In genomic region chr5:179210478-179210877, GRCh38 we compare ENCODE assay signal across 22 cellular contexts.
DNase-seq lines count a peak whose midpoint lies in the region; ATAC-seq and TF ChIP-seq lines count a peak whose summit lies in the region.
"Had no signal": no experiment of that assay in that cellular context is flagged by ENCODE, and none has a peak within 500 bp of the region (broad histone marks: within the 10 kb centered on the region; RNA-seq: fewer than 3 reads in every experiment).

No MANE protein-coding gene starts in this region.

- CTCF ChIA-PET in WTC11 (lab: Charles Lee): interaction anchor here (0.5 kb wide), 1 partner anchor 648 kb away, joined by 3 read pairs; no protein-coding TSS in a partner anchor

- H3K9me3 ChIP-seq in adipocyte (ENCODE audit: control insufficient read depth, low read length): no peaks in the 10 kb centered on the region
- H3K9me3 ChIP-seq in neuronal stem cell (replicated peaks in 1 of 2; ENCODE audit: control insufficient read depth in 2 of 2, insufficient read depth in 1 of 2, low read depth in 1 of 2, low read length in 2 of 2): no peaks in the 10 kb centered on the region
- H3K9me3 ChIP-seq: BE2C; BLaER1 treated with 17β-estradiol and CSF1 and Interleukin-3, amounts not matched to agents 10 nM and 100 nM had no signal

- H3K27me3 Mint-ChIP-seq in WTC11 (ENCODE audit: low read depth): no peaks in the 10 kb centered on the region
- H3K27me3 Mint-ChIP-seq: CD4-positive, alpha-beta T cell had no signal

- no peaks in the 10 kb centered on the region for H3K9me3 Mint-ChIP-seq in WTC11
- H3K9me3 Mint-ChIP-seq: CD4-positive, alpha-beta T cell; CD8-positive, alpha-beta memory T cell; GM23338; H9 had no signal

- no peaks in the 10 kb centered on the region for H3K79me1 ChIP-seq in neuronal stem cell (ENCODE audit: low read depth, low read length)

- intact Hi-C loops in Right ventricle myocardium superior (cut with DNase I): no loop called here
- intact Hi-C loops in left cardiac atrium (cut with DNase I): no loop called here

- H2AK5ac ChIP-seq in neuronal stem cell (ENCODE audit: low read depth, low read length): peak overlapping the region; percentile 63

- peak overlapping the region; percentile 72 for H2BK5ac ChIP-seq in neuronal stem cell (ENCODE audit: low read length)

- H2BK15ac ChIP-seq in neuronal stem cell (ENCODE audit: low read length): no peak overlapping the region

- no peak overlapping the region for H3K14ac ChIP-seq in neuronal stem cell (ENCODE audit: low read length)

- H4K8ac ChIP-seq in neuronal stem cell (ENCODE audit: low read depth, low read length): no peak overlapping the region

- H3K4me1 Mint-ChIP-seq in WTC11: peaks cover 4% of the 10 kb centered on the region; the same call in 1 of the 2 replicates
- H3K4me1 Mint-ChIP-seq: CD14-positive monocyte; CD8-positive, alpha-beta memory T cell had no signal

- WGBS in neuronal stem cell (ENCODE audit: extremely low coverage in 2 of 2, insufficient read length in 2 of 2, insufficient replicate concordance in 1 of 2), 2 donors: no CpG with 5 or more reads among the region's 6 CpGs

- H3K27ac ChIP-seq in neuronal stem cell (replicated peaks; ENCODE audit: low read length): no peak overlapping the region
- H3K27ac ChIP-seq: A549; BLaER1 treated with 17β-estradiol and CSF1 and Interleukin-3, amounts not matched to agents 10 nM and 100 nM had no signal

- POLR2A ChIA-PET in WTC11 (lab: Charles Lee): no interaction called here

- H3K27me3 ChIP-seq in adipocyte (replicated peaks; ENCODE audit: control insufficient read depth, insufficient read depth, low read length) (no peaks in the 10 kb centered on the region), neuronal stem cell (ENCODE audit: control insufficient read depth in 3 of 3, insufficient read depth in 3 of 3, low read depth in 1 of 3, low read length in 3 of 3) (no peaks in the 10 kb centered on the region)
- H3K27me3 ChIP-seq: BE2C; BLaER1 treated with 17β-estradiol and CSF1 and Interleukin-3, amounts not matched to agents 10 nM and 100 nM had no signal

- no peak overlapping the region for H3K23ac ChIP-seq in neuronal stem cell (ENCODE audit: low read depth, low read length, poor library complexity)

- peak; percentile 12 for DNase-seq in Right ventricle myocardium superior
- no peak for DNase-seq in left cardiac atrium
- no peak for DNase-seq in adipocyte (ENCODE audit: low read depth)
- no peak for DNase-seq in neuronal stem cell (ENCODE audit: low spot score)
- no peak for DNase-seq in DMS 273 (lab: John Stamatoyannopoulos, UW; ENCODE audit: unreplicated experiment)
- no peak for DNase-seq in WTC11 (ENCODE audit: low spot score)
- DNase-seq: 8988T; ACHN; AML-193; BE2C; CD4-positive, alpha-beta T cell; DMS53; DMS79 treated with DMSO at 0.1 percent for 48 hours; GF-D8; H9 had no signal

- no peak overlapping the region for H3K27ac Mint-ChIP-seq in WTC11
- H3K27ac Mint-ChIP-seq: CD4-positive, alpha-beta T cell; CD8-positive, alpha-beta memory T cell had no signal

- no peak overlapping the region for H3K4me2 ChIP-seq in neuronal stem cell (ENCODE audit: insufficient read depth, low read length, poor library complexity, severe bottlenecking)
- H3K4me2 ChIP-seq: A549; BLaER1 treated with 17β-estradiol and CSF1 and Interleukin-3, amounts not matched to agents 10 nM and 100 nM; GM23338 had no signal

- ATAC-seq in Right ventricle myocardium superior (ENCODE audit: poor library complexity) (no peak), left cardiac atrium (no peak), HG03139 (IDR thresholded peaks at IDR 0.05; ENCODE audit: unreplicated experiment) (no peak), WTC11 (no peak)
- ATAC-seq: A549, GM23338, HCT116 had no signal

- H3K4me1 ChIP-seq in adipocyte (ENCODE audit: control insufficient read depth, insufficient read depth, low read length) (peaks cover 29% of the 10 kb centered on the region), neuronal stem cell (ENCODE audit: control insufficient read depth in 2 of 2, insufficient read depth in 1 of 2, low read depth in 1 of 2, low read length in 2 of 2) (peaks cover 0 to 5% of the 10 kb centered on the region in 2 donors)
- H3K4me1 ChIP-seq: A549, BE2C had no signal

- H3K4me3 Mint-ChIP-seq in WTC11: no peak overlapping the region
- H3K4me3 Mint-ChIP-seq: CD14-positive monocyte; CD4-positive, alpha-beta T cell; CD8-positive, alpha-beta memory T cell; GM23338; H9 had no signal

- H4K91ac ChIP-seq in neuronal stem cell (ENCODE audit: low read depth, low read length, poor library complexity): no peak overlapping the region

- no peaks in the 10 kb centered on the region for H3K36me3 Mint-ChIP-seq in WTC11
- H3K36me3 Mint-ChIP-seq: CD14-positive monocyte; CD8-positive, alpha-beta memory T cell had no signal

- H3K18ac ChIP-seq in neuronal stem cell (ENCODE audit: low read length): peak overlapping the region; percentile 48

- H3K36me3 ChIP-seq in adipocyte (ENCODE audit: control insufficient read depth, insufficient read depth, low read length, severe bottlenecking): peaks cover 21% of the 10 kb centered on the region
- no peaks in the 10 kb centered on the region for H3K36me3 ChIP-seq in neuronal stem cell (replicated peaks in 1 of 2; ENCODE audit: control insufficient read depth in 2 of 2, insufficient read depth in 2 of 2, low read length in 2 of 2)
- H3K36me3 ChIP-seq: BE2C; BLaER1 treated with 17β-estradiol and CSF1 and Interleukin-3, amounts not matched to agents 10 nM and 100 nM had no signal

- H2BK12ac ChIP-seq in neuronal stem cell (ENCODE audit: low read length): no peak overlapping the region

- H3K9ac ChIP-seq in adipocyte (ENCODE audit: low read length) (peak overlapping the region; percentile 2), neuronal stem cell (ENCODE audit: low read depth, low read length, poor library complexity) (no peak overlapping the region)
- H3K9ac ChIP-seq: BLaER1 treated with 17β-estradiol and CSF1 and Interleukin-3, amounts not matched to agents 10 nM and 100 nM had no signal

- H3K4me3 ChIP-seq in adipocyte (ENCODE audit: low read length): no peak overlapping the region
- H3K4me3 ChIP-seq in neuronal stem cell (ENCODE audit: low read length in 2 of 2): no peak overlapping the region
- H3K4me3 ChIP-seq: A549; BLaER1 treated with 17β-estradiol and CSF1 and Interleukin-3, amounts not matched to agents 10 nM and 100 nM; GM23338 had no signal

- no peak overlapping the region for H3K4ac ChIP-seq in neuronal stem cell (ENCODE audit: low read length)

- H2AFZ ChIP-seq in neuronal stem cell (ENCODE audit: low read length): no peak overlapping the region
- H2AFZ ChIP-seq: GM23338 had no signal

- H2BK120ac ChIP-seq in neuronal stem cell (ENCODE audit: low read depth, low read length): no peak overlapping the region

- TF ChIP-seq CTCF in WTC11 (IDR thresholded peaks at IDR 0.05): no peak

TF ChIP-seq in WTC11, 78 proteins besides CTCF, POLR2A, EP300 and RAD21 (continues in another document):
- TF ChIP-seq ZNF423 (CRISPR knock-in tag; IDR thresholded peaks at IDR 0.05): no peak
- TF ChIP-seq ZNF416 (CRISPR knock-in tag; IDR thresholded peaks at IDR 0.05): no peak
- TF ChIP-seq ZNF281 (CRISPR knock-in tag; IDR thresholded peaks at IDR 0.05): no peak
- no peak for TF ChIP-seq SOX15 (CRISPR knock-in tag; IDR thresholded peaks at IDR 0.05)
- TF ChIP-seq E2F5 (CRISPR knock-in tag; IDR thresholded peaks at IDR 0.05): no peak
